ENCODE assay signal across 19 cellular contexts in the genomic region with DNA sequence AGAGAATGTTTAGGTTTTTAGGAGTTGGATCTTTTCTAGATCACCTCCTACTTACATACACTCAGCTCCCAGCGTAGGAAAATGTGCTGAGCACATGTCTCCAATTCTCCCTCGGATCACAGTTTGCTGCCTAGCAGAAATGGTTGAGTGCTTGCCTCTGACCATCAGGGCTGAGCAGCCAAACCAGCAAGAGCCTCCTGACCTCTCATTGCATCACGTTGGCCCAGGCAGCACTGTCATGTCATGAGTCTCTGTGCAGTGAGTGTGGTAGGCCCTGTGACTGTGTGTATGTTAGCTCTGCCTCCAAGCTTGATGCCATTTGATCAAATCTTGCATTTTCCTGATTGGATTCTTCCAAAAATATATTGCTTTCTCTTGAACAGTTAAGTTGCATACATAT.
DNase-seq lines count a peak whose midpoint lies in the region; ATAC-seq lines count a peak whose summit lies in the region.
"Had no signal": no experiment of that assay in that cellular context is flagged by ENCODE, and none has a peak within 500 bp of the region (broad histone marks: within the 10 kb centered on the region; RNA-seq: fewer than 3 reads in every experiment).

No MANE protein-coding gene starts in this region.

- no peak for ATAC-seq in HG02938 (IDR thresholded peaks at IDR 0.05; ENCODE audit: unreplicated experiment)
- no peak for ATAC-seq in GM21381 (IDR thresholded peaks at IDR 0.05; ENCODE audit: unreplicated experiment)
- ATAC-seq: body of pancreas, T-helper 17 cell had no signal

- intact Hi-C loops in head of caudate nucleus (cut with DNase I) = loop anchor here (10.0 kb wide), 1 partner anchor 62 kb away; no protein-coding TSS in a partner anchor

- DNase-seq in GM03348 (ENCODE audit: low spot score) (peak; percentile 52), head of caudate nucleus (peak in 27 of 42 donors; percentile 6 to 70 (median 34)), iPS-NIHi7 (ENCODE audit: extremely low spot score) (no peak)
- no peak for DNase-seq in stimulated activated CD4-positive, alpha-beta T cell treated with anti-CD3 and anti-CD28 coated beads, Interleukin-12 subunit alpha, Interleukin-12 subunit beta, amount 100 ng/mL, for 4 hours
- DNase-seq: activated CD4-positive, alpha-beta memory T cell treated with anti-CD3 and anti-CD28 coated beads for 36 hours; activated naive CD4-positive, alpha-beta T cell treated with anti-CD3 and anti-CD28 coated beads, Interleukin-2, amount 50 U/mL, for 16 hours; activated T-cell treated with anti-CD3 and anti-CD28 coated beads, Interleukin-2, amount 50 U/mL, for 1 hour; esophagus squamous epithelium; midbrain; NCI-H1105; NCI-H526 treated with DMSO at 0.1 percent for 48 hours; SHP77 treated with DMSO at 0.1 percent for 48 hours; T-helper 17 cell had no signal

- H3K27ac ChIP-seq in angular gyrus (ENCODE audit: low read depth, low read length) (peak overlapping the region; percentile 22), temporal lobe (ENCODE audit: low read depth, low read length) (peak overlapping the region; percentile 13)
- H3K27ac ChIP-seq: body of pancreas, hepatocyte had no signal

Comparison
In these comparisons a context has a peak if more than half of its experiments do, and no peak if none do; other contexts are left out.
1. DNase-seq: peak in GM03348 (single experiment) and head of caudate nucleus (27 of 42); none in iPS-NIHi7 (single experiment) and stimulated activated CD4-positive, alpha-beta T cell treated with anti-CD3 and anti-CD28 coated beads, Interleukin-12 subunit alpha, Interleukin-12 subunit beta, amount 100 ng/mL, for 4 hours (single experiment).